ENCODE assay signal across 8 cellular contexts in the genomic region with DNA sequence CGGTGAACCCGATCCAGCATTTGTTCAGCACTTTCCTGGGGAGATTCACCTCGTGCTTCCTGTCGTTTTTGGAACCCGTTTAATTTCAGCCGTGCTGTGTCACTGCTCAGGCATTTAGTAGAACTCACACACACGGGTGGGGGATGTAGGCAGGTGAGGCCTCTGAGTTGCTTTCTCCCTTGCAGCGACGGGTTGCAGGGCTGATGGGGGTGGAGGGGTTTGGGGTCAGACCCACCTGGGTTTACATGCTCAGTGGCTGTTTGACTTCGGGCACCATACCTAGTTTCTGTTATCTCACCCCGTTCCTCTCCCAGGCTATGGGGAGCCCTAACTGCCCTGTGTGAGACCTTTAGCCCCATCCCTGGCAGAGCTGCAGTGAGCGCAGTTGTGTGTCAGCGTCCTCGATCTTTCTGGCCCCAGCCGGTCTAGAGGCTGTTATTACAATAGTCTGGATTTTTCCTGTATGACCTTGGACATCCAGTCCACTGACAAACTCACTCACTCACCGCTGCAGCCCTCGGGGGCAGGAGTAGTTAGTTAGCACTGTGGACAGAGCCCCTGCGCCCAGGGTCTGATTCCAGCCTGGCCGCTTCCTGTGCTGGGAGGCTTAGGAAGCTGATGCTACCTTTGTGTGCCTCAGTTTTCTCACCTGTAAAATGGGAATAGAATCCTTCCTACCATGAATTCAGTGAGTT. TPM values are rescaled to one million over a fixed set of nuclear protein-coding genes. Genes with fewer than 3 reads are reported as not detected.
DNase-seq lines count a peak whose midpoint lies in the region; ATAC-seq, FAIRE-seq and TF ChIP-seq lines count a peak whose summit lies in the region.

No MANE protein-coding gene starts in this region.

- TF ChIP-seq EP300 in A549 (IDR thresholded peaks at IDR 0.05), result no peak

- H3K4me1 ChIP-seq in A549 (peaks cover 37% of the 10 kb centered on the region), HUES64 (ENCODE audit: insufficient read depth, low read length) (peaks cover 29% of the 10 kb centered on the region), mesodermal cell (ENCODE audit: control insufficient read depth, insufficient read depth, low read length, poor library complexity, severe bottlenecking) (peaks cover 16% of the 10 kb centered on the region)

- TF ChIP-seq RAD21 in A549 (conservative IDR thresholded peaks at IDR 0.05 in 1 of 2, IDR thresholded peaks at IDR 0.05 in 1 of 2), result no peak

- POLR2A ChIA-PET in A549 (lab: Yijun Ruan, JAX), result no interaction called here

- no peaks in the 10 kb centered on the region for H3K9me3 ChIP-seq in A549
- H3K9me3 ChIP-seq in HUES64 (ENCODE audit: insufficient read depth, low read depth, low read length), result no peaks in the 10 kb centered on the region
- H3K9me3 ChIP-seq in mesodermal cell (ENCODE audit: control insufficient read depth, low read length), result no peaks in the 10 kb centered on the region

- TF ChIP-seq CTCF in A549 (IDR thresholded peaks at IDR 0.05) (no peak), choroid plexus epithelial cell (conservative IDR thresholded peaks at IDR 0.05; ENCODE audit: low read depth, low read length) (no peak)

- no peaks in the 10 kb centered on the region for H3K36me3 ChIP-seq in HUES64 (ENCODE audit: insufficient read depth, low read length)
- H3K36me3 ChIP-seq in mesodermal cell (ENCODE audit: control insufficient read depth, insufficient read depth, low read length), result peaks cover 4% of the 10 kb centered on the region

- peak overlapping the region; percentile 4; the same call in 1 of the 2 replicates for H3K9ac ChIP-seq in HUES64 (ENCODE audit: low read depth, low read length)

- peak overlapping the region; percentile 90 to 99 for H3K27ac ChIP-seq in A549
- peak overlapping the region; percentile 1; the same call in 1 of the 2 replicates for H3K27ac ChIP-seq in HUES64 (ENCODE audit: low read depth, low read length)
- peak overlapping the region; percentile 41 for H3K27ac ChIP-seq in mesodermal cell (ENCODE audit: low read depth, low read length, severe bottlenecking)

- peak overlapping the region; percentile 91 for H3K4me3 ChIP-seq in A549
- peak overlapping the region; percentile 71; the same call in 1 of the 2 replicates for H3K4me3 ChIP-seq in HUES64 (ENCODE audit: low read length)
- no peak overlapping the region for H3K4me3 ChIP-seq in choroid plexus epithelial cell (ENCODE audit: low read depth, low read length)
- peak overlapping the region; percentile 63 for H3K4me3 ChIP-seq in mesodermal cell (ENCODE audit: extremely low read depth, insufficient read depth, low read length, poor library complexity, severe bottlenecking)

- DNase-seq in A549 (ENCODE audit: low read depth in 1 of 2, low spot score in 1 of 2) (peak in 1 of 2 experiments; percentile 60), choroid plexus epithelial cell (ENCODE audit: low read depth) (peak; percentile 51)
- DNase-seq in stimulated activated CD4-positive, alpha-beta T cell treated with anti-CD3 and anti-CD28 coated beads, Interleukin-1b, Interleukin-23, amount 100 ng/mL, for 48 hours, result no peak

- H3K4me2 ChIP-seq in A549, result peak overlapping the region; percentile 94

- peak; percentile 27 to 70; a peak in 5 of 6 replicates for ATAC-seq in A549
- no peak for ATAC-seq in HG02870 (IDR thresholded peaks at IDR 0.05; ENCODE audit: unreplicated experiment)
- no peak for ATAC-seq in GM21423 (IDR thresholded peaks at IDR 0.05; ENCODE audit: unreplicated experiment)
- ATAC-seq in GM18873 (IDR thresholded peaks at IDR 0.05; ENCODE audit: low FRiP score, unreplicated experiment), result no peak

- peaks cover 10% of the 10 kb centered on the region for H3K27me3 ChIP-seq in HUES64 (ENCODE audit: insufficient read depth, low read length)

- 11% methylated on average over 18 of the region's 19 CpGs for WGBS in A549 (ENCODE audit: missing lambda C conversion rate)
- WGBS in HUES64, result 62% methylated on average over 19 of the region's 19 CpGs
- 59 to 65% methylated on average over 15 to 17 of the region's 19 CpGs for WGBS in mesodermal cell (ENCODE audit: insufficient coverage in 2 of 2), 2 experiments

- CTCF ChIA-PET in A549 (lab: Yijun Ruan, JAX), result interaction anchor here (0.6 to 3.5 kb wide), 13 partner anchors 13 to 106 kb away, joined by 3 to 30 read pairs (median 4); no protein-coding TSS in a partner anchor

- TF ChIP-seq POLR2A in A549 (IDR thresholded peaks at IDR 0.05; ENCODE audit: low read length), result no peak

- no peak for FAIRE-seq in A549 (lab: Jason Lieb, UNC)

TF ChIP-seq in A549, 52 proteins besides CTCF, POLR2A, EP300 and RAD21:
- no peak for TF ChIP-seq ZNF302 (CRISPR knock-in tag; IDR thresholded peaks at IDR 0.05)
- peak in 1 of 2 experiments; percentile 18; a peak in 1 of 5 replicates for TF ChIP-seq JUN (IDR thresholded peaks at IDR 0.05)
- peak; percentile 94 for TF ChIP-seq KDM1A (IDR thresholded peaks at IDR 0.05; ENCODE audit: low read depth)
- no peak for TF ChIP-seq EHF (CRISPR knock-in tag; IDR thresholded peaks at IDR 0.05)
- 0 out of 2 replicates have a peak, but pooled peaks have one; percentile 6 for TF ChIP-seq HOXB5 (CRISPR knock-in tag; IDR thresholded peaks at IDR 0.05)
- TF ChIP-seq, protein P1, sequence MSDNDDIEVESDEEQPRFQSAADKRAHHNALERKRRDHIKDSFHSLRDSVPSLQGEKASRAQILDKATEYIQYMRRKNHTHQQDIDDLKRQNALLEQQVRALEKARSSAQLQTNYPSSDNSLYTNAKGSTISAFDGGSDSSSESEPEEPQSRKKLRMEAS (IDR thresholded peaks at IDR 0.05), result peak; percentile 56; the same call in 1 of the 2 replicates
- peak; percentile 71; the same call in 1 of the 2 replicates for TF ChIP-seq HDAC2 (IDR thresholded peaks at IDR 0.05)
- no peak for TF ChIP-seq POLR2AphosphoS2 (conservative IDR thresholded peaks at IDR 0.05; ENCODE audit: low read length)
- TF ChIP-seq NR3C1 (IDR thresholded peaks at IDR 0.05), result no peak

RNA-seq across cellular contexts. Expression of gene LRP5, which starts 2.6 kb away (rescaled TPM):
- polyA plus RNA-seq in A549 (2011; rRNA removed), result 10.9 and 15.9 TPM in 2 replicates
- polyA plus RNA-seq in A549 (2012; cell fraction: cytosol; rRNA removed), result 23.6 and 30.4 TPM in 2 replicates
- polyA plus RNA-seq in A549 (2012; cell fraction: nucleus; rRNA removed), result 58.4 and 70.6 TPM in 2 replicates
- 29.5 to 34.6 TPM (median 32.3 TPM) in 3 replicates for polyA plus RNA-seq in A549 (2017; fragmentation: RNase III; extraction: RNeasy Plus Mini Kit Qiagen cat#74134 plus additional on column Dnase treatment)
- 24.8 and 32.0 TPM in 2 replicates for polyA minus RNA-seq in A549 (2011; rRNA and poly(A)+ RNA removed)
- 16.6 TPM for polyA plus RNA-seq in HUES64 (2013, experiment 1 of 2)
- 25.4 TPM for polyA plus RNA-seq in HUES64 (2013, experiment 2 of 2)
- 40.3 TPM for polyA plus RNA-seq in mesodermal cell (2013, experiment 1 of 2)
- 30.3 TPM for polyA plus RNA-seq in mesodermal cell (2013, experiment 2 of 2)

RNA-seq across cellular contexts. Expression of gene C11orf24, which starts 43.3 kb away (rescaled TPM):
- polyA plus RNA-seq in A549 (2011; rRNA removed) (29.4 and 30.6 TPM in 2 replicates), A549 (2017; fragmentation: RNase III; extraction: RNeasy Plus Mini Kit Qiagen cat#74134 plus additional on column Dnase treatment) (43.8 to 47.8 TPM (median 44.0 TPM) in 3 replicates)
- 55.0 and 69.8 TPM in 2 replicates for polyA plus RNA-seq in A549 (2012; cell fraction: cytosol; rRNA removed)
- polyA plus RNA-seq in A549 (2012; cell fraction: nucleus; rRNA removed), result 45.5 and 58.2 TPM in 2 replicates
- polyA minus RNA-seq in A549 (2011; rRNA and poly(A)+ RNA removed), result 34.8 and 37.4 TPM in 2 replicates
- polyA plus RNA-seq in HUES64 (2013, experiment 1 of 2), result 33.9 TPM
- polyA plus RNA-seq in HUES64 (2013, experiment 2 of 2), result 35.7 TPM
- 45.2 TPM for polyA plus RNA-seq in mesodermal cell (2013, experiment 1 of 2)
- polyA plus RNA-seq in mesodermal cell (2013, experiment 2 of 2), result 38.9 TPM

Comparison
In these comparisons a context has a peak if more than half of its experiments do, and no peak if none do; other contexts are left out.
1. ATAC-seq: peak in A549 (2 of 2); none in HG02870 (single experiment), GM21423 (single experiment) and GM18873 (single experiment).
2. H3K27ac ChIP-seq: peak in every context shown above with its lines; median percentile 94 in A549; 41 in mesodermal cell; 1 in HUES64.